ENCODE assay signal across 21 cellular contexts in the genomic region with DNA sequence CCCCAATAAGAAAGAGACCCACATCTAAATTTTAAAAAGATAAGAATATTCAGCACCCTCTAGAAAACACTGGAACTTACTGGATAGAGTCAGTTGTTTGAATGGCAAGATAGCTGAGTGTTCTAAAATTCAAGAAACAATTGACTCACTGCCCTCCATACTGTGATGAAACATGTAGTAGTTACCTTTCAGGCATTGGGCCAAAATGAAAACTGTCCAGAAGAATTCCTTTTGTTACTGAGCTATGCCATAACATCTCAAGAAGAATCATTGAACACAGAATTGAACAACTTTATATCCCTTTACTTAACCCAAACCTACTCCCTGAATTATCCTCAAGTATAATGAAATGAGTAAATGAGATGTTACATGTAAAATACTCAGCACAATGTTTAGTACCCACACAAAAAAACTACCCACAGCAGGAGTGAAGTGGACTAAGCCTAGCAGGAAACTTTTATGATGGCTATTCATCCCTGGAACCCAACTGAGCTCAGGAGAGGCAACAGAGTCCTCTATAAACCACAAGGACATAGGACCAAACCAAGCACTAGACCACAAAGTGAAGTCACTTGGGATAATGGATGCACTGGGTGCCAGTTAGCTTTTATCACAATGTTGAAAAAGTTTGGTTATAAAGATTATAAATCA.
"Had no signal": no experiment of that assay in that cellular context is flagged by ENCODE, and none has a peak within 500 bp of the region (broad histone marks: within the 10 kb centered on the region; RNA-seq: fewer than 3 reads in every experiment).

No MANE protein-coding gene starts in this region.

- ATAC-seq: activated T-cell treated with anti-CD3 and anti-CD28 coated beads, Interleukin-2, amount 50 U/mL, for 4 hours; esophagus mucosa; heart left ventricle; left cardiac atrium; pancreas; psoas muscle; right cardiac atrium had no signal

- DNase-seq: activated B cell treated with CpG ODN at 0.5 μM for 24 hours; activated CD4-positive, alpha-beta T cell treated with anti-CD3 and anti-CD28 coated beads for 4 hours; activated CD4-positive, alpha-beta T cell treated with anti-CD3 and anti-CD28 coated beads, Interleukin-2, amount 50 U/mL, for 48 hours; activated CD8-positive, alpha-beta memory T cell treated with anti-CD3 and anti-CD28 coated beads, Interleukin-2, amount 50 U/mL, for 48 hours; activated naive CD4-positive, alpha-beta T cell; activated naive CD8-positive, alpha-beta T cell treated with anti-CD3 and anti-CD28 coated beads for 36 hours; activated T-cell treated with anti-CD3 and anti-CD28 coated beads, Interleukin-2, amount 50 U/mL, for 4 hours; effector memory CD4-positive, alpha-beta T cell; heart left ventricle; islet precursor cell; left cardiac atrium; mesenchymal stem cell; pancreas; psoas muscle; right cardiac atrium; stimulated activated CD4-positive, alpha-beta T cell treated with anti-CD3 and anti-CD28 coated beads, Interleukin-4, amount 100 ng/mL, for 24 hours; stimulated activated naive CD4-positive, alpha-beta T cell treated with Interleukin-2 at 50 U/mL for 16 hours; T1000 had no signal

- H3K4me3 ChIP-seq: heart left ventricle, pancreas, psoas muscle, thoracic aorta, vagina had no signal
